8 cellular contexts compared by ENCODE assay signal in the genomic region with DNA sequence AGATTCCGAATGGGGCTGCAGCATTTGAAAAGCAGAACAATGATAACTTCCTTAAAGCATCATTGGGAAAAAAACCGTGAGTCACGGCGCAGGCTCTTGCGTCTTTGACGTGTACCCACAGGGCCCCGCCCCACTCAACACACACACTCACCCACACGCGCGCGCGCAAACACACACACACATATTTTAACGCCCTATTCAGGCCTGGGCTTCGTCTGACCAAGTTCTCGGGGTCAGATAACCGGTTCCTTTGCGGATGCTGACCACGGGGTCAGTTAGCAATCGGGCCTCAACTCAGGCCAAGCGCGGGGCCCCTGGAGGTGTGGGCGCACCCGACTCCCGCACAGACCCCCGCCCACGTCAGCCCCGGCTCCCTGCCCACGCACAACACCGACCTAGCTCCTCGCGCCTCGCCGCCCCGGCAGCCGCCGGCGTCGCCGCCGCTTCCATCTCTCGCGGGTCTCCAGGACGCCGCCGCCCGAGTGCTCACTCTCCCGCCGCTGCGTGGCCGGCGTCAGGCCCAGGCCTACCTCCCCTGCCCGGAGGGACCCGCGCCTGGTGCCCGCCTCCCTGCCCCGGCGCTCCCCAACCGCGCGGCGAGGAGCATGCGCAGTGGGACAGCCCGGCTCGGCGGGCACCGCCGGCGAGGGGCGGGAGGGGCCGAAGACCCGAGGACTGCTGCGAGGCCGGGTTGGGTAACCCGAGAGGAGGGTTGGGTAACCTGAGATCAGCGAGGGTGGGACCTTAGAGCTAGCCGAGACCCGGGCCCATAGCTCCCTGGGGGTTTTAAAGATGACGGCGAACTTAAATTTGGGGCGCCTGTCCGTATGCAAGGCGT. TPM values are rescaled to one million over a fixed set of nuclear protein-coding genes. Genes with fewer than 3 reads are reported as not detected.
DNase-seq lines count a peak whose midpoint lies in the region; ATAC-seq and TF ChIP-seq lines count a peak whose summit lies in the region.

A gene (minus strand): TSS at position 609 of the 838 bp plus-strand sequence. CDS start 159 bp downstream, at position 450.

- no peaks in the 10 kb centered on the region for H3K36me3 ChIP-seq in CD8-positive, alpha-beta memory T cell (ENCODE audit: insufficient read depth, low read length)
- H3K36me3 ChIP-seq in endodermal cell (ENCODE audit: control insufficient read depth, insufficient read depth, low read length): no peaks in the 10 kb centered on the region

- TF ChIP-seq CTCF in endodermal cell (conservative IDR thresholded peaks at IDR 0.05): no peak

- H3K36me3 Mint-ChIP-seq in CD8-positive, alpha-beta memory T cell: peaks cover 0 to 5% (median 0%) of the 10 kb centered on the region in 3 donors
- no peaks in the 10 kb centered on the region for H3K36me3 Mint-ChIP-seq in endodermal cell (ENCODE audit: low read depth)

- H3K27ac ChIP-seq in CD8-positive, alpha-beta memory T cell (ENCODE audit: low read depth, low read length): peak within 1 kb of the TSS; percentile 83
- peak within 1 kb of the TSS; percentile 91 for H3K27ac ChIP-seq in endodermal cell (ENCODE audit: low read depth, low read length)

- peak within 1 kb of the TSS; percentile 67 for H3K4me3 ChIP-seq in CD8-positive, alpha-beta memory T cell (ENCODE audit: low read length)
- H3K4me3 ChIP-seq in endodermal cell (ENCODE audit: low read length): peak within 1 kb of the TSS; percentile 98

- no peaks in the 10 kb centered on the region for H3K27me3 ChIP-seq in CD8-positive, alpha-beta memory T cell (ENCODE audit: insufficient read depth, low read length, poor library complexity, severe bottlenecking)
- H3K27me3 ChIP-seq in endodermal cell (ENCODE audit: control insufficient read depth, insufficient read depth, low read length, poor library complexity, severe bottlenecking): no peaks in the 10 kb centered on the region

- CTCF ChIA-PET in CD8-positive, alpha-beta memory T cell (lab: Charles Lee): no interaction called here

- peaks cover 19 to 31% (median 20%) of the 10 kb centered on the region in 3 donors for H3K4me1 Mint-ChIP-seq in CD8-positive, alpha-beta memory T cell
- peaks cover 8% of the 10 kb centered on the region for H3K4me1 Mint-ChIP-seq in endodermal cell

- H3K9me3 ChIP-seq in CD8-positive, alpha-beta memory T cell (ENCODE audit: low read length): no peaks in the 10 kb centered on the region
- no peaks in the 10 kb centered on the region for H3K9me3 ChIP-seq in endodermal cell (ENCODE audit: control insufficient read depth, low read length)

- H3K27me3 Mint-ChIP-seq in CD8-positive, alpha-beta memory T cell: peaks cover 3 to 4% of the 10 kb centered on the region in 2 donors
- H3K27me3 Mint-ChIP-seq in endodermal cell (ENCODE audit: insufficient read depth): peaks cover 3% of the 10 kb centered on the region

- peak within 1 kb of the TSS; percentile 92 for H3K9ac ChIP-seq in endodermal cell (ENCODE audit: extremely low read depth, low read length, poor library complexity, severe bottlenecking)

- no peaks in the 10 kb centered on the region for H3K9me3 Mint-ChIP-seq in CD8-positive, alpha-beta memory T cell
- no peaks in the 10 kb centered on the region for H3K9me3 Mint-ChIP-seq in endodermal cell

- peak within 1 kb of the TSS; percentile 91 to 99 (median 98) for H3K27ac Mint-ChIP-seq in CD8-positive, alpha-beta memory T cell
- H3K27ac Mint-ChIP-seq in endodermal cell: peak within 1 kb of the TSS; percentile 99

- H3K4me3 Mint-ChIP-seq in CD8-positive, alpha-beta memory T cell: peak within 1 kb of the TSS; percentile 92 to 98 (median 95)
- H3K4me3 Mint-ChIP-seq in endodermal cell: peak within 1 kb of the TSS; percentile 98

- POLR2A ChIA-PET in CD8-positive, alpha-beta memory T cell (lab: Charles Lee): interaction anchor here (0.7 kb wide), 2 partner anchors 29 to 1731 kb away, joined by 3 to 4 read pairs; no protein-coding TSS in a partner anchor

- WGBS in endodermal cell (ENCODE audit: insufficient coverage in 1 of 2, insufficient read length in 1 of 2), 2 experiments: 0% methylated on average over 11 to 82 of the region's 82 CpGs

- peak; percentile 75 to 90 (median 83) for DNase-seq in CD8-positive, alpha-beta memory T cell
- DNase-seq in HS-27A (ENCODE audit: low read depth) (peak; percentile 85), NOMO-1 (lab: John Stamatoyannopoulos, UW; ENCODE audit: unreplicated experiment in 2 of 2) (peak; percentile 91 to 94), endodermal cell (peak; percentile 97), mesenteric fat pad (ENCODE audit: low spot score) (peak; percentile 94)
- peak; percentile 72 for DNase-seq in activated CD8-positive, alpha-beta memory T cell treated with anti-CD3 and anti-CD28 coated beads, Interleukin-2, amount 50 U/mL, for 1 hour (ENCODE audit: extremely low read depth)
- peak; percentile 69 for DNase-seq in stimulated activated CD8-positive, alpha-beta memory T cell treated with anti-CD3 and anti-CD28 coated beads, Interleukin-15, amount 100 ng/mL, for 1 hour (ENCODE audit: low read depth)

- H3K4me1 ChIP-seq in CD8-positive, alpha-beta memory T cell (ENCODE audit: insufficient read depth, low read length): no peaks in the 10 kb centered on the region
- H3K4me1 ChIP-seq in endodermal cell (ENCODE audit: control insufficient read depth, insufficient read depth, low read length): peaks cover under 1% of the 10 kb centered on the region

- ATAC-seq in GM19468 (IDR thresholded peaks at IDR 0.05; ENCODE audit: extremely low read depth, unreplicated experiment): peak; percentile 80

RNA-seq across cellular contexts. Expression of the gene that starts here (rescaled TPM):
- total RNA-seq in CD8-positive, alpha-beta memory T cell: 10 to 100 TPM; 13.3 to 15.9 TPM
- 21.0 TPM for polyA plus RNA-seq in CD8-positive, alpha-beta memory T cell
- total RNA-seq in endodermal cell (10 to 100 TPM; 31.7 to 47.5 TPM), mesenteric fat pad (20.5 TPM)
- 37.5 TPM for polyA plus RNA-seq in endodermal cell (2013, experiment 1 of 2)
- 32.6 TPM for polyA plus RNA-seq in endodermal cell (2013, experiment 2 of 2)

Comparison
In these comparisons a context has a peak if more than half of its experiments do, and no peak if none do; other contexts are left out.
1. Peak in every context shown above with its lines: DNase-seq, ATAC-seq, H3K4me3 ChIP-seq and H3K27ac ChIP-seq.